Comparison of ENCODE assay signal across 26 cellular contexts in the genomic region with DNA sequence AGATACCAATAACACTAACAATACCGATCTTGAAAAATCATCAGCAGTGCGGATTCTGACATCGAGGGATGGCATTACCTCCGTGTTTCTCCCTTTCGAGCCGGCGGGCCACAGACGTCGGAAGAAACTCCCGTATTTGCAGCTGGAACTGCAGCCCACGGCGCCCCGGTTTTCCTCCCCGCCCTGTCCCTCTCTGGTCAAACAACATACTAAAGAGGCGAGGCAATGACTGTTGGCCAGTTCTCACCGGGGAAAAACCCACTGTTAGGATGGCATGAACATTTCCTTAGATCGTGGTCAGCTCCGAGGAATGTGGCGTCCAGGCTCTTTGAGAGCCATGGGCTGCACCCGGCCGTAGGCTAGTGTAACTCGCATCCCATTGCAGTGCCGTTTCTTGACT. TPM values are rescaled to one million over a fixed set of nuclear protein-coding genes. Genes with fewer than 3 reads are reported as not detected.
"Had no signal": no experiment of that assay in that cellular context is flagged by ENCODE, and none has a peak within 500 bp of the region (broad histone marks: within the 10 kb centered on the region; RNA-seq: fewer than 3 reads in every experiment).

No MANE protein-coding gene starts in this region.

- H3K4me3 ChIP-seq: left ventricle myocardium inferior, lung, neural progenitor cell, ovary, prostate gland, spleen, suprapubic skin, thoracic aorta, tibial nerve, uterus had no signal

- H3K27ac Mint-ChIP-seq: immature natural killer cell; mesothelial cell of epicardium; natural killer cell; nephron progenitor cell; neural progenitor cell; stimulated activated effector memory CD8-positive, alpha-beta T cell treated with anti-CD3 and anti-CD28 coated beads, Interleukin-12 subunit alpha, Interleukin-12 subunit beta, amount 100 ng/mL, for 72 hours; stimulated activated naive CD8-positive, alpha-beta T cell treated with anti-CD3 and anti-CD28 coated beads, Interleukin-15, Interleukin-2, amounts not matched to agents 100 ng/mL and 50 ng/mL, for 24 hours; type B pancreatic cell had no signal

- H3K9me3 ChIP-seq: ovary, prostate gland, spleen, suprapubic skin, thoracic aorta, uterus had no signal

- H3K27me3 ChIP-seq: neural progenitor cell, ovary, suprapubic skin, tibial nerve, uterus had no signal

- H3K27ac ChIP-seq: left ventricle myocardium inferior, neural progenitor cell, ovary, prostate gland, spleen, suprapubic skin, thoracic aorta, tibial nerve, uterus had no signal

- ATAC-seq: right cardiac atrium; sciatic nerve; stimulated activated effector memory CD8-positive, alpha-beta T cell treated with anti-CD3 and anti-CD28 coated beads, Interleukin-12 subunit alpha, Interleukin-12 subunit beta, amount 100 ng/mL, for 72 hours had no signal

- H3K9me3 Mint-ChIP-seq: immature natural killer cell; mesothelial cell of epicardium; natural killer cell; stimulated activated effector memory CD8-positive, alpha-beta T cell treated with anti-CD3 and anti-CD28 coated beads, Interleukin-12 subunit alpha, Interleukin-12 subunit beta, amount 100 ng/mL, for 72 hours; stimulated activated naive CD8-positive, alpha-beta T cell treated with anti-CD3 and anti-CD28 coated beads, Interleukin-15, Interleukin-2, amounts not matched to agents 100 ng/mL and 50 ng/mL, for 24 hours; type B pancreatic cell had no signal

- H3K4me3 Mint-ChIP-seq: immature natural killer cell; mesothelial cell of epicardium; natural killer cell; nephron progenitor cell; neural progenitor cell; stimulated activated effector memory CD8-positive, alpha-beta T cell treated with anti-CD3 and anti-CD28 coated beads, Interleukin-12 subunit alpha, Interleukin-12 subunit beta, amount 100 ng/mL, for 72 hours; stimulated activated naive CD8-positive, alpha-beta T cell treated with anti-CD3 and anti-CD28 coated beads, Interleukin-15, Interleukin-2, amounts not matched to agents 100 ng/mL and 50 ng/mL, for 24 hours; type B pancreatic cell had no signal

- H3K4me1 Mint-ChIP-seq: immature natural killer cell; mesothelial cell of epicardium; naive B cell; natural killer cell; stimulated activated effector memory CD8-positive, alpha-beta T cell treated with anti-CD3 and anti-CD28 coated beads, Interleukin-12 subunit alpha, Interleukin-12 subunit beta, amount 100 ng/mL, for 72 hours had no signal

- DNase-seq: hippocampal formation; immature natural killer cell; left ventricle myocardium inferior; mesendoderm; naive B cell; natural killer cell; nephron progenitor cell; ovary; retina; small intestine; spleen; stimulated activated CD4-positive, alpha-beta T cell treated with anti-CD3 and anti-CD28 coated beads, Interleukin-4, amount 100 ng/mL, for 24 hours; stimulated activated naive CD4-positive, alpha-beta T cell; uterus had no signal

- H3K4me1 ChIP-seq: left ventricle myocardium inferior, prostate gland, spleen, suprapubic skin, uterus had no signal

- H2AFZ ChIP-seq: neural progenitor cell had no signal

- H3K36me3 Mint-ChIP-seq: immature natural killer cell; mesothelial cell of epicardium; naive B cell; natural killer cell; stimulated activated effector memory CD8-positive, alpha-beta T cell treated with anti-CD3 and anti-CD28 coated beads, Interleukin-12 subunit alpha, Interleukin-12 subunit beta, amount 100 ng/mL, for 72 hours; type B pancreatic cell had no signal

- H3K4me2 ChIP-seq: neural progenitor cell had no signal

- H3K9ac ChIP-seq: neural progenitor cell had no signal

- H3K36me3 ChIP-seq: left ventricle myocardium inferior, neural progenitor cell, ovary, prostate gland, suprapubic skin, thoracic aorta, uterus had no signal

- H3K27me3 Mint-ChIP-seq: stimulated activated naive CD8-positive, alpha-beta T cell treated with anti-CD3 and anti-CD28 coated beads, Interleukin-15, Interleukin-2, amounts not matched to agents 100 ng/mL and 50 ng/mL, for 24 hours had no signal

RNA-seq across cellular contexts. Expression of a gene that starts 32.8 kb away (rescaled TPM):
- polyA plus RNA-seq: immature natural killer cell had no signal
